In genomic region chr3:143975549-143976152, GRCh38 we compare ENCODE assay signal across 8 cellular contexts. TPM values are rescaled to one million over a fixed set of nuclear protein-coding genes. Genes with fewer than 3 reads are reported as not detected.
DNase-seq lines count a peak whose midpoint lies in the region; ATAC-seq and TF ChIP-seq lines count a peak whose summit lies in the region.

No MANE protein-coding gene starts in this region.

- H3K36me3 ChIP-seq in GM23338 (ENCODE audit: insufficient read depth): no peaks in the 10 kb centered on the region

- no peak overlapping the region for H3K27ac ChIP-seq in GM23338 (ENCODE audit: low read depth)

- TF ChIP-seq CTCF in AG09319 (IDR thresholded peaks at IDR 0.05; ENCODE audit: low read depth, low read length): peak; percentile 64
- peak; percentile 43 to 72 for TF ChIP-seq CTCF in GM23338 (conservative IDR thresholded peaks at IDR 0.05; ENCODE audit: low read depth in 2 of 2)
- TF ChIP-seq CTCF in neural crest cell (conservative IDR thresholded peaks at IDR 0.05): peak; percentile 75

- H3K4me3 ChIP-seq in GM23338: 0 out of 2 replicates have a peak overlapping the region, but pooled peaks have one; percentile 91

- DNase-seq in AG09319 (ENCODE audit: extremely low read depth, low read depth) (no peak), GM23338 (ENCODE audit: low spot score) (peak; percentile 32), NOMO-1 treated with dmso at 0.1 percent for 144 hours (lab: John Stamatoyannopoulos, UW; ENCODE audit: unreplicated experiment) (peak; percentile 26), dermis microvascular lymphatic vessel endothelial cell (ENCODE audit: low read depth in 2 of 2) (peak; percentile 10 to 62), neural crest cell (ENCODE audit: low read depth, low spot score) (no peak), HK-2 (ENCODE audit: unreplicated experiment) (no peak)
- no peak for DNase-seq in activated CD4-positive, alpha-beta T cell treated with anti-CD3 and anti-CD28 coated beads for 48 hours

- peaks cover 45% of the 10 kb centered on the region for H3K4me1 Mint-ChIP-seq in GM23338
- peaks cover 37% of the 10 kb centered on the region for H3K4me1 Mint-ChIP-seq in neural crest cell

- H4K20me1 ChIP-seq in GM23338 (replicated peaks; ENCODE audit: insufficient read depth): peaks cover 9% of the 10 kb centered on the region; the same call in 1 of the 2 replicates

- peaks cover 4% of the 10 kb centered on the region; the same call in 2 of the 3 replicates for H3K36me3 Mint-ChIP-seq in GM23338 (ENCODE audit: low read depth)
- no peaks in the 10 kb centered on the region for H3K36me3 Mint-ChIP-seq in neural crest cell (ENCODE audit: low read depth)

- H3K79me2 ChIP-seq in GM23338 (replicated peaks; ENCODE audit: insufficient read depth): peaks cover 77% of the 10 kb centered on the region

- no peak overlapping the region for H2AFZ ChIP-seq in GM23338

- no peak for ATAC-seq in GM23338
- ATAC-seq in HG02840 (IDR thresholded peaks at IDR 0.05; ENCODE audit: low FRiP score, unreplicated experiment): no peak

- H3K9me2 ChIP-seq in GM23338 (ENCODE audit: insufficient read depth): no peaks in the 10 kb centered on the region

- no peaks in the 10 kb centered on the region for H3F3A ChIP-seq in GM23338 (replicated peaks; ENCODE audit: low read depth)

- H3K4me1 ChIP-seq in GM23338 (ENCODE audit: insufficient read depth): peaks cover 35% of the 10 kb centered on the region

- H3K27me3 ChIP-seq in GM23338 (ENCODE audit: insufficient read depth): no peaks in the 10 kb centered on the region

- H3K9me3 Mint-ChIP-seq in GM23338: no peaks in the 10 kb centered on the region; the same call in 1 of the 3 replicates
- H3K9me3 Mint-ChIP-seq in neural crest cell: no peaks in the 10 kb centered on the region

- H3K4me2 ChIP-seq in GM23338: peak overlapping the region; percentile 88; the same call in 1 of the 2 replicates

- no peak overlapping the region for H3K4me3 Mint-ChIP-seq in GM23338
- no peak overlapping the region for H3K4me3 Mint-ChIP-seq in neural crest cell

- H3K27me3 Mint-ChIP-seq in GM23338 (ENCODE audit: insufficient read depth, low read depth, poor library complexity) (peaks cover 13% of the 10 kb centered on the region), neural crest cell (ENCODE audit: low read depth) (no peaks in the 10 kb centered on the region)

- H3K27ac Mint-ChIP-seq in GM23338 (no peak overlapping the region), neural crest cell (ENCODE audit: unreplicated experiment) (no peak overlapping the region)

TF ChIP-seq in GM23338, 12 proteins besides CTCF, POLR2A, EP300 and RAD21 (continues in another document):
- TF ChIP-seq EZH2phosphoT487 (IDR thresholded peaks at IDR 0.05; ENCODE audit: unreplicated experiment) (no peak), ETS1 (IDR thresholded peaks at IDR 0.05) (no peak), ZNF114 (CRISPR knock-in tag; IDR thresholded peaks at IDR 0.05) (no peak), CREB1 (CRISPR knock-in tag; IDR thresholded peaks at IDR 0.05; ENCODE audit: low read depth) (no peak), STAT1 (IDR thresholded peaks at IDR 0.05; ENCODE audit: unreplicated experiment) (no peak), NANOG (IDR thresholded peaks at IDR 0.05; ENCODE audit: borderline replicate concordance) (no peak), ZNF331 (CRISPR knock-in tag; IDR thresholded peaks at IDR 0.05; ENCODE audit: low read depth) (no peak), JUNB (IDR thresholded peaks at IDR 0.05; ENCODE audit: unreplicated experiment) (no peak)
- TF ChIP-seq, protein P1, sequence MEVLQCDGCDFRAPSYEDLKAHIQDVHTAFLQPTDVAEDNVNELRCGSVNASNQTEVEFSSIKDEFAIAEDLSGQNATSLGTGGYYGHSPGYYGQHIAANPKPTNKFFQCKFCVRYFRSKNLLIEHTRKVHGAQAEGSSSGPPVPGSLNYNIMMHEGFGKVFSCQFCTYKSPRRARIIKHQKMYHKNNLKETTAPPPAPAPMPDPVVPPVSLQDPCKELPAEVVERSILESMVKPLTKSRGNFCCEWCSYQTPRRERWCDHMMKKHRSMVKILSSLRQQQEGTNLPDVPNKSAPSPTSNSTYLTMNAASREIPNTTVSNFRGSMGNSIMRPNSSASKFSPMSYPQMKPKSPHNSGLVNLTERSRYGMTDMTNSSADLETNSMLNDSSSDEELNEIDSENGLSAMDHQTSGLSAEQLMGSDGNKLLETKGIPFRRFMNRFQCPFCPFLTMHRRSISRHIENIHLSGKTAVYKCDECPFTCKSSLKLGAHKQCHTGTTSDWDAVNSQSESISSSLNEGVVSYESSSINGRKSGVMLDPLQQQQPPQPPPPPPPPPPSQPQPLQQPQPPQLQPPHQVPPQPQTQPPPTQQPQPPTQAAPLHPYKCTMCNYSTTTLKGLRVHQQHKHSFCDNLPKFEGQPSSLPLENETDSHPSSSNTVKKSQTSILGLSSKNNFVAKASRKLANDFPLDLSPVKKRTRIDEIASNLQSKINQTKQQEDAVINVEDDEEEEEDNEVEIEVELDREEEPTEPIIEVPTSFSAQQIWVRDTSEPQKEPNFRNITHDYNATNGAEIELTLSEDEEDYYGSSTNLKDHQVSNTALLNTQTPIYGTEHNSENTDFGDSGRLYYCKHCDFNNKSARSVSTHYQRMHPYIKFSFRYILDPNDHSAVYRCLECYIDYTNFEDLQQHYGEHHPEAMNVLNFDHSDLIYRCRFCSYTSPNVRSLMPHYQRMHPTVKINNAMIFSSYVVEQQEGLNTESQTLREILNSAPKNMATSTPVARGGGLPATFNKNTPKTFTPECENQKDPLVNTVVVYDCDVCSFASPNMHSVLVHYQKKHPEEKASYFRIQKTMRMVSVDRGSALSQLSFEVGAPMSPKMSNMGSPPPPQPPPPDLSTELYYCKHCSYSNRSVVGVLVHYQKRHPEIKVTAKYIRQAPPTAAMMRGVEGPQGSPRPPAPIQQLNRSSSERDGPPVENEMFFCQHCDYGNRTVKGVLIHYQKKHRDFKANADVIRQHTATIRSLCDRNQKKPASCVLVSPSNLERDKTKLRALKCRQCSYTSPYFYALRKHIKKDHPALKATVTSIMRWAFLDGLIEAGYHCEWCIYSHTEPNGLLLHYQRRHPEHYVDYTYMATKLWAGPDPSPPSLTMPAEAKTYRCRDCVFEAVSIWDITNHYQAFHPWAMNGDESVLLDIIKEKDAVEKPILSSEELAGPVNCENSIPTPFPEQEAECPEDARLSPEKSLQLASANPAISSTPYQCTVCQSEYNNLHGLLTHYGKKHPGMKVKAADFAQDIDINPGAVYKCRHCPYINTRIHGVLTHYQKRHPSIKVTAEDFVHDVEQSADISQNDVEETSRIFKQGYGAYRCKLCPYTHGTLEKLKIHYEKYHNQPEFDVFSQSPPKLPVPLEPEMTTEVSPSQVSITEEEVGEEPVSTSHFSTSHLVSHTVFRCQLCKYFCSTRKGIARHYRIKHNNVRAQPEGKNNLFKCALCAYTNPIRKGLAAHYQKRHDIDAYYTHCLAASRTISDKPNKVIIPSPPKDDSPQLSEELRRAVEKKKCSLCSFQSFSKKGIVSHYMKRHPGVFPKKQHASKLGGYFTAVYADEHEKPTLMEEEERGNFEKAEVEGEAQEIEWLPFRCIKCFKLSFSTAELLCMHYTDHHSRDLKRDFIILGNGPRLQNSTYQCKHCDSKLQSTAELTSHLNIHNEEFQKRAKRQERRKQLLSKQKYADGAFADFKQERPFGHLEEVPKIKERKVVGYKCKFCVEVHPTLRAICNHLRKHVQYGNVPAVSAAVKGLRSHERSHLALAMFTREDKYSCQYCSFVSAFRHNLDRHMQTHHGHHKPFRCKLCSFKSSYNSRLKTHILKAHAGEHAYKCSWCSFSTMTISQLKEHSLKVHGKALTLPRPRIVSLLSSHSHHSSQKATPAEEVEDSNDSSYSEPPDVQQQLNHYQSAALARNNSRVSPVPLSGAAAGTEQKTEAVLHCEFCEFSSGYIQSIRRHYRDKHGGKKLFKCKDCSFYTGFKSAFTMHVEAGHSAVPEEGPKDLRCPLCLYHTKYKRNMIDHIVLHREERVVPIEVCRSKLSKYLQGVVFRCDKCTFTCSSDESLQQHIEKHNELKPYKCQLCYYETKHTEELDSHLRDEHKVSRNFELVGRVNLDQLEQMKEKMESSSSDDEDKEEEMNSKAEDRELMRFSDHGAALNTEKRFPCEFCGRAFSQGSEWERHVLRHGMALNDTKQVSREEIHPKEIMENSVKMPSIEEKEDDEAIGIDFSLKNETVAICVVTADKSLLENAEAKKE (CRISPR knock-in tag; IDR thresholded peaks at IDR 0.05): no peak

RNA-seq across cellular contexts. Expression of gene DIPK2A, which starts 4.0 kb away (rescaled TPM):
- 38.5 and 44.8 TPM in 2 replicates for total RNA-seq in GM23338 (2014; rRNA removed; shearing (Covaris generic))
- polyA plus RNA-seq in GM23338 (2016; fragmentation: Nextera tagmentation; extraction: Ambion mirVana): 15.8 and 19.0 TPM in 2 replicates
- 17.2 and 27.1 TPM in 2 replicates for total RNA-seq in dermis microvascular lymphatic vessel endothelial cell
- 15.5 and 19.5 TPM in 2 replicates for total RNA-seq in neural crest cell

Comparison
In these comparisons a context has a peak if more than half of its experiments do, and no peak if none do; other contexts are left out.
1. DNase-seq: peak in GM23338 (single experiment), NOMO-1 treated with dmso at 0.1 percent for 144 hours (single experiment) and dermis microvascular lymphatic vessel endothelial cell (2 of 2); none in AG09319 (single experiment), neural crest cell (single experiment), HK-2 (single experiment) and activated CD4-positive, alpha-beta T cell treated with anti-CD3 and anti-CD28 coated beads for 48 hours (single experiment).
2. Peak in every context shown above with its lines, with median percentiles within 50 percentile points of each other: CTCF ChIP-seq.